Comparison of ENCODE assay signal across 7 cellular contexts in genomic region chr22:39520874-39521857, GRCh38. TPM values are rescaled to one million over a fixed set of nuclear protein-coding genes. Genes with fewer than 3 reads are reported as not detected.
DNase-seq lines count a peak whose midpoint lies in the region; ATAC-seq, FAIRE-seq and TF ChIP-seq lines count a peak whose summit lies in the region.

No MANE protein-coding gene starts in this region.

- WGBS in mesodermal cell (ENCODE audit: insufficient coverage in 2 of 2), 2 experiments = 1 to 2% methylated on average over 39 to 40 of the region's 55 CpGs

- no peaks in the 10 kb centered on the region for H3K27me3 ChIP-seq in endocrine pancreas (ENCODE audit: control insufficient read depth, insufficient read depth, low read length)

- H3K9ac ChIP-seq in endocrine pancreas (ENCODE audit: control insufficient read depth, insufficient read depth, low read length) = peak overlapping the region; percentile 98

- no peaks in the 10 kb centered on the region for H3K9me3 ChIP-seq in endocrine pancreas (ENCODE audit: control insufficient read depth, low read length)
- no peaks in the 10 kb centered on the region for H3K9me3 ChIP-seq in mesodermal cell (ENCODE audit: control insufficient read depth, low read length)

- H3K4me3 ChIP-seq in endocrine pancreas (ENCODE audit: control insufficient read depth, insufficient read depth, low read length) (peak overlapping the region; percentile 91), mesodermal cell (ENCODE audit: extremely low read depth, insufficient read depth, low read length, poor library complexity, severe bottlenecking) (peak overlapping the region; percentile 100)

- TF ChIP-seq POLR2A in GM12892 (IDR thresholded peaks at IDR 0.05; ENCODE audit: low read depth, low read length) = peak; percentile 86; the same call in 1 of the 2 replicates

- H3K36me3 ChIP-seq in endocrine pancreas (ENCODE audit: control insufficient read depth, insufficient read depth, low read length) (peaks cover 7% of the 10 kb centered on the region), mesodermal cell (ENCODE audit: control insufficient read depth, insufficient read depth, low read length) (peaks cover 62% of the 10 kb centered on the region)

- no peaks in the 10 kb centered on the region for H3K4me1 ChIP-seq in endocrine pancreas (ENCODE audit: control insufficient read depth, insufficient read depth, low read length)
- H3K4me1 ChIP-seq in mesodermal cell (ENCODE audit: control insufficient read depth, insufficient read depth, low read length, poor library complexity, severe bottlenecking) = peaks cover 14% of the 10 kb centered on the region

- peak; percentile 78 for FAIRE-seq in GM12892 (lab: Jason Lieb, UNC)

- peak; percentile 33 for ATAC-seq in HG02610 (IDR thresholded peaks at IDR 0.05; ENCODE audit: unreplicated experiment)

- H3K27ac ChIP-seq in mesodermal cell (ENCODE audit: low read depth, low read length, severe bottlenecking) = peak overlapping the region; percentile 99

- DNase-seq in GM12892 (ENCODE audit: insufficient read length) = peak; percentile 70
- peak; percentile 46 for DNase-seq in NCI-H460 (ENCODE audit: extremely low read depth, low read depth)
- peak; percentile 71 for DNase-seq in activated CD8-positive, alpha-beta memory T cell treated with anti-CD3 and anti-CD28 coated beads, Interleukin-2, amount 50 U/mL, for 4 hours
- peak; percentile 84 for DNase-seq in stimulated activated CD8-positive, alpha-beta memory T cell treated with anti-CD3 and anti-CD28 coated beads, Interleukin-4, amount 100 ng/mL, for 48 hours

RNA-seq across cellular contexts. Expression of gene ATF4, which starts 0.8 kb away (rescaled TPM):
- 330 TPM for polyA plus RNA-seq in GM12892 (2012; ENCODE audit: missing spikeins)
- total RNA-seq in NCI-H460 (2014; rRNA removed; shearing (Covaris generic)) = 816 and 819 TPM in 2 replicates
- 552 and 568 TPM in 2 replicates for polyA plus RNA-seq in NCI-H460 (2014; cell fraction: nucleus; rRNA removed)
- 441 TPM for polyA plus RNA-seq in mesodermal cell (2013, experiment 1 of 2)
- polyA plus RNA-seq in mesodermal cell (2013, experiment 2 of 2) = 444 TPM

RNA-seq across cellular contexts. Expression of gene RPS19BP1, which starts 11.4 kb away (rescaled TPM):
- polyA plus RNA-seq in GM12892 (2012; ENCODE audit: missing spikeins) = 46.3 TPM
- 80.2 and 85.8 TPM in 2 replicates for total RNA-seq in NCI-H460 (2014; rRNA removed; shearing (Covaris generic))
- 143 and 195 TPM in 2 replicates for polyA plus RNA-seq in NCI-H460 (2014; cell fraction: nucleus; rRNA removed)
- polyA plus RNA-seq in mesodermal cell (2013, experiment 1 of 2) = 73.1 TPM
- polyA plus RNA-seq in mesodermal cell (2013, experiment 2 of 2) = 64.7 TPM

RNA-seq across cellular contexts. Expression of gene MIEF1, which starts 19.1 kb away (rescaled TPM):
- 15.2 TPM for polyA plus RNA-seq in GM12892 (2012; ENCODE audit: missing spikeins)
- total RNA-seq in NCI-H460 (2014; rRNA removed; shearing (Covaris generic)) = 35.4 and 38.5 TPM in 2 replicates
- polyA plus RNA-seq in NCI-H460 (2014; cell fraction: nucleus; rRNA removed) = 25.8 and 37.2 TPM in 2 replicates
- polyA plus RNA-seq in mesodermal cell (2013, experiment 1 of 2) = 25.4 TPM
- polyA plus RNA-seq in mesodermal cell (2013, experiment 2 of 2) = 22.0 TPM

RNA-seq across cellular contexts. Expression of gene CACNA1I, which starts 49.4 kb away (rescaled TPM):
- polyA plus RNA-seq in GM12892 (2012; ENCODE audit: missing spikeins) = not detected
- 0.05 TPM in 1 of 2 replicates, not detected in the other for total RNA-seq in NCI-H460 (2014; rRNA removed; shearing (Covaris generic))
- polyA plus RNA-seq in NCI-H460 (2014; cell fraction: nucleus; rRNA removed) = 0.01 and 0.02 TPM in 2 replicates
- 0.52 TPM for polyA plus RNA-seq in mesodermal cell (2013, experiment 1 of 2)
- 0.30 TPM for polyA plus RNA-seq in mesodermal cell (2013, experiment 2 of 2)

Comparison
In these comparisons a context has a peak if more than half of its experiments do, and no peak if none do; other contexts are left out.
1. Peak in every context shown above with its lines: DNase-seq, ATAC-seq, H3K4me3 ChIP-seq and H3K27ac ChIP-seq.